In the genomic region with DNA sequence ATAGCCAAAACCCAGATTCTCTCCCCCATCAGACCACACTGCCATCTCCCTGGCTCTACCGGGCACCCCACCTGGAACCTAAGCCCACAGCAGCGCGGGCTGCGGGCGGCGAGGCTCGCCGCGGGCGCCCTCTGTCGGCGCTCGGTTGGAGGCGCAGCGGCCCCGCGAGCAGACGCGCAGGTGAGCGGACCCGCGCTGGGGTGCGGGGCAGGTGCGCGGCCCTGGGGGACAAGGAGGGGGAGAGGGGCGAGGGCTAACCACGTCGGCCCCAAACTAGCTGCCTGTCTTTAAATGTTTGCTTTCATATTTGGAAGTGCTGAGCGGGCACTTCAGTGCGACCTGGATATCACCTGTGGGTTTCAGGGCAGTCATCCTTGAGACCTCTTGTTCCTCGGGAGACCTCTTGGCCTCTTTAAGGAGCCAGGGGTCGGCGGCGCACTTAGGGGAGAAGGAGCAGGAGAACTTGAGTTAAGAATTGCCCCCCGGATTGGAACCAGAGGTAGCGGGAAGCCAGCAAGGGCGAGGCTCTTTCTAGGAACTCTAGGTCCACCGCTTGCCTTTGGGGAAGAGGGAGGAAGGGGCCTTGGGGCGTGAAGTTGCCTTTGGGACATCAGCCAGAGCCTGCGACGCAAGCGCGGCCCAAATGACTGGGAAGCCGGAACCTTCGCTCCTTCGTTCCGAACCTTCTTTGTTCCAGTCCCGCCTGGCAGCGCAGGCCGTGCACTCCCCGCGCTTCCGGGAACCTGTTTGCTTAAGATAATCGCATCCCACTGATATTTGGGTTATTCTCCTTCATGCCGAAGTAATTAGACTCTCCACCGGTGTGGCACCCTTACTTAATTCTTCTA, we compare ENCODE assay signal across 8 cellular contexts.
DNase-seq lines count a peak whose midpoint lies in the region; ATAC-seq and TF ChIP-seq lines count a peak whose summit lies in the region.

No MANE protein-coding gene starts in this region.

- H3K27ac ChIP-seq in gastrocnemius medialis, result no peak overlapping the region

- no peaks in the 10 kb centered on the region for H3K9me3 Mint-ChIP-seq in activated T-helper 2 cell treated with anti-CD3 and anti-CD28 coated beads, Interferon-gamma antibody, Interleukin-2, Interleukin-4, amounts not matched to agents 10 μg/mL and 5 μg/mL and 100 μg/mL, durations not matched to agents 14 hours and 24 hours and 36 hours

- H3K27ac Mint-ChIP-seq in activated T-helper 2 cell treated with anti-CD3 and anti-CD28 coated beads, Interferon-gamma antibody, Interleukin-2, Interleukin-4, amounts not matched to agents 10 μg/mL and 5 μg/mL and 100 μg/mL, durations not matched to agents 14 hours and 24 hours and 36 hours, result no peak overlapping the region

- intact Hi-C loops in activated T-helper 2 cell treated with anti-CD3 and anti-CD28 coated beads, Interferon-gamma antibody, Interleukin-2, Interleukin-4, amounts not matched to agents 10 μg/mL and 5 μg/mL and 100 μg/mL, durations not matched to agents 14 hours and 24 hours and 36 hours (cut with micrococcal nuclease), result loop anchor here (1.0 to 10.0 kb wide), 5 partner anchors 78 to 1387 kb away; a partner anchor contains a TSS
- intact Hi-C loops in left cardiac atrium (cut with DNase I) (loop anchor here (5.0 to 10.0 kb wide), 3 partner anchors 319 to 1412 kb away; no protein-coding TSS in a partner anchor), gastrocnemius medialis (cut with DNase I; ENCODE audit: low total_unique reads) (loop anchor here (5.0 to 10.0 kb wide), 3 partner anchors 322 to 419 kb away; no protein-coding TSS in a partner anchor)

- in situ Hi-C loops in gastrocnemius medialis (cut with MboI; ENCODE audit: low sequenced_read_pairs in 4 of 4), result loop anchor here in 2 of 4 donors (25.0 kb wide), 2 partner anchors 398 to 1402 kb away; no protein-coding TSS in a partner anchor

- peak; percentile 7 for DNase-seq in activated gamma-delta T cell treated with Interleukin-2 at 50 U/mL for 16 hours
- DNase-seq in activated gamma-delta T cell (lab: John Stamatoyannopoulos, UW), result no peak
- DNase-seq in NCI-H748 (lab: John Stamatoyannopoulos, UW; ENCODE audit: unreplicated experiment), result peak; percentile 81
- DNase-seq in activated T-helper 2 cell treated with anti-CD3 and anti-CD28 coated beads, Interferon-gamma antibody, Interleukin-2, Interleukin-4, amounts not matched to agents 10 μg/mL and 5 μg/mL and 100 μg/mL, durations not matched to agents 14 hours and 24 hours and 36 hours (ENCODE audit: low spot score), result peak; percentile 22
- peak; percentile 24 for DNase-seq in left cardiac atrium
- DNase-seq in gastrocnemius medialis, result no peak
- no peak for DNase-seq in SIG-M5 (lab: John Stamatoyannopoulos, UW)

- H3K4me3 ChIP-seq in gastrocnemius medialis, result peak overlapping the region; percentile 28 to 56 (median 46)

- peaks cover 4 to 5% of the 10 kb centered on the region in 2 donors for H3K4me1 ChIP-seq in gastrocnemius medialis

- peak; percentile 11 to 63 (median 43) for TF ChIP-seq CTCF in gastrocnemius medialis (IDR thresholded peaks at IDR 0.05 in 4 of 5, conservative IDR thresholded peaks at IDR 0.05 in 1 of 5)

- no peak for TF ChIP-seq POLR2A in gastrocnemius medialis (IDR thresholded peaks at IDR 0.05)

- H3K9me3 ChIP-seq in gastrocnemius medialis, result no peaks in the 10 kb centered on the region

- H3K27me3 ChIP-seq in gastrocnemius medialis, result peaks cover 6 to 11% (median 7%) of the 10 kb centered on the region in 3 donors

- no peaks in the 10 kb centered on the region for H3K36me3 ChIP-seq in gastrocnemius medialis

- ATAC-seq in HG02938 (IDR thresholded peaks at IDR 0.05; ENCODE audit: unreplicated experiment), result peak; percentile 63
- ATAC-seq in left cardiac atrium, result peak; percentile 73 to 80
- no peak for ATAC-seq in gastrocnemius medialis

- no peaks in the 10 kb centered on the region for H3K36me3 Mint-ChIP-seq in activated T-helper 2 cell treated with anti-CD3 and anti-CD28 coated beads, Interferon-gamma antibody, Interleukin-2, Interleukin-4, amounts not matched to agents 10 μg/mL and 5 μg/mL and 100 μg/mL, durations not matched to agents 14 hours and 24 hours and 36 hours (ENCODE audit: low read depth)

- peaks cover 45% of the 10 kb centered on the region for H3K27me3 Mint-ChIP-seq in activated T-helper 2 cell treated with anti-CD3 and anti-CD28 coated beads, Interferon-gamma antibody, Interleukin-2, Interleukin-4, amounts not matched to agents 10 μg/mL and 5 μg/mL and 100 μg/mL, durations not matched to agents 14 hours and 24 hours and 36 hours (ENCODE audit: low read depth)

- H3K4me3 Mint-ChIP-seq in activated T-helper 2 cell treated with anti-CD3 and anti-CD28 coated beads, Interferon-gamma antibody, Interleukin-2, Interleukin-4, amounts not matched to agents 10 μg/mL and 5 μg/mL and 100 μg/mL, durations not matched to agents 14 hours and 24 hours and 36 hours (ENCODE audit: low read depth), result peak overlapping the region; percentile 17

- H3K4me1 Mint-ChIP-seq in activated T-helper 2 cell treated with anti-CD3 and anti-CD28 coated beads, Interferon-gamma antibody, Interleukin-2, Interleukin-4, amounts not matched to agents 10 μg/mL and 5 μg/mL and 100 μg/mL, durations not matched to agents 14 hours and 24 hours and 36 hours (ENCODE audit: low read depth), result peaks cover 5% of the 10 kb centered on the region

Comparison
In these comparisons a context has a peak if more than half of its experiments do, and no peak if none do; other contexts are left out.
1. DNase-seq: peak in activated gamma-delta T cell treated with Interleukin-2 at 50 U/mL for 16 hours (single experiment), NCI-H748 (single experiment), activated T-helper 2 cell treated with anti-CD3 and anti-CD28 coated beads, Interferon-gamma antibody, Interleukin-2, Interleukin-4, amounts not matched to agents 10 μg/mL and 5 μg/mL and 100 μg/mL, durations not matched to agents 14 hours and 24 hours and 36 hours (single experiment) and left cardiac atrium (single experiment); none in activated gamma-delta T cell (single experiment), gastrocnemius medialis (0 of 2) and SIG-M5 (single experiment).
2. ATAC-seq: peak in HG02938 (single experiment) and left cardiac atrium (2 of 2); none in gastrocnemius medialis (0 of 2).